ENCODE assay signal across 8 cellular contexts in the genomic region with DNA sequence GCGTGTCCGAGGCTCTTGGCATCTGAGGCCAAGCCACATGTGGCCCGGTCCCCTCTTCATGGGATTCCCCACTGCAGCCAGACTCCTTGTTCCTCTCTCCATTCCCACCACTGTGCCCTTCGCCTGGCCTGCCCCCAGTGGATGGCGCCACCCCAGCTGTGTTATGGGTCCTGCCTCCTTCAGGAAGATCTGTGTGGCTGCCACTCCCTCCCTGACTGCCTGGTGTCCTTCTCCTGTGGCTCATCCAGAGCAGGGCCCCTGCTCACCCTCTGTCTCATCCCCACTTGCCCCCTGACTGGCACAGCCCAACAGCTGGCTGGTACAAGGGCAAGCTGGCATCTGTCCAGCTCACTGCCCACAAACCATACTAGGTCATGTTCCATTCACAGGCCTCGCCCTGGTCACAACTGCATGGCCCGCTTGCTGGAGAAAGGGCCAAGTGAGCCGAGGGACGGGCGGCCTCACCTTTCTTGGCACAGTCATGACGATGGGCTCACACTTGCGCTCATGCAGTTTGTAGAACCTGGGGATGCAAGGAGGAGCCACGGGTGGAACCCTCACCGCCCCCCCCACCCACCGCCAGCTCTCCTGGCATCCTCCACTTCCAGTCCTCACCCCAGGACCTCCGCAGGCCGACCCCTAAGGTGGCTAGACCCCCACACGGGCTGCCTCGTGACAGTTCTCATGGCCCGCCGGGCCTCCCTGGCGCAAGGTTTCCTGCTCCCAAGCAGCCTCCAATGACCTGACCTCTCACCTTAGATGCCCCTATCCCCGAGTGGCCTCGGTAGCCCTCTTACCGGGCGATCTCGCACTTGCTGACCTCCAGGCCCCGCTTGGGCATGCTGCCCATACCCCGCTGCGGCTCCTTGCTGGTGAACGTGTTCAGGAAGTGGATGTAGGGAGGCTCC. TPM values are rescaled to one million over a fixed set of nuclear protein-coding genes. Genes with fewer than 3 reads are reported as not detected.
A peak's percentile ranks its signal among the peaks of the same experiment; 100 is the strongest.
DNase-seq lines count a peak whose midpoint lies in the region; ATAC-seq and TF ChIP-seq lines count a peak whose summit lies in the region.

No MANE protein-coding gene starts in this region.

- CTCF ChIA-PET in activated CD8-positive, alpha-beta T cell treated with anti-CD3 and anti-CD28 coated beads for 36 hours (lab: Charles Lee), result interaction anchor here (0.7 to 1.9 kb wide), 9 partner anchors 10 to 69 kb away, joined by 3 to 8 read pairs (median 4); partner anchors contain the start of gene RAD9A
- CTCF ChIA-PET in HEK293T (lab: Yijun Ruan, JAX), result no interaction called here

- peak overlapping the region; percentile 87 for H3K4me3 Mint-ChIP-seq in activated CD8-positive, alpha-beta T cell treated with anti-CD3 and anti-CD28 coated beads for 36 hours

- peaks cover 50% of the 10 kb centered on the region for H3K36me3 Mint-ChIP-seq in activated CD8-positive, alpha-beta T cell treated with anti-CD3 and anti-CD28 coated beads for 36 hours (ENCODE audit: low read depth)

- H3K27ac ChIP-seq in left ventricle myocardium inferior (replicated peaks) (peak overlapping the region; percentile 57), substantia nigra (ENCODE audit: low read depth, low read length, poor library complexity, severe bottlenecking) (peak overlapping the region; percentile 66)

- H3K4me1 Mint-ChIP-seq in activated CD8-positive, alpha-beta T cell treated with anti-CD3 and anti-CD28 coated beads for 36 hours (ENCODE audit: low read depth), result peaks cover 49% of the 10 kb centered on the region

- H3K27ac Mint-ChIP-seq in activated CD8-positive, alpha-beta T cell treated with anti-CD3 and anti-CD28 coated beads for 36 hours, result peak overlapping the region; percentile 86

- H3K9me3 Mint-ChIP-seq in activated CD8-positive, alpha-beta T cell treated with anti-CD3 and anti-CD28 coated beads for 36 hours, result no peaks in the 10 kb centered on the region

- H3K27me3 ChIP-seq in left ventricle myocardium inferior (ENCODE audit: low read depth), result no peaks in the 10 kb centered on the region

- H3K27me3 Mint-ChIP-seq in activated CD8-positive, alpha-beta T cell treated with anti-CD3 and anti-CD28 coated beads for 36 hours, result no peaks in the 10 kb centered on the region

- POLR2A ChIA-PET in activated CD8-positive, alpha-beta T cell treated with anti-CD3 and anti-CD28 coated beads for 36 hours (lab: Charles Lee), result interaction anchor here (0.8 to 10.8 kb wide), 13 partner anchors 8 to 48 kb away, joined by 3 to 178 read pairs (median 8); partner anchors contain the start of genes AIP, CABP4, PPP1CA and RPS6KB2
- POLR2A ChIA-PET in HEK293T (lab: Yijun Ruan, JAX), result interaction anchor here (0.7 to 4.0 kb wide), 6 partner anchors 10 to 48 kb away, joined by 3 to 14 read pairs (median 3); partner anchors contain the start of genes AIP, PPP1CA, RAD9A and TMEM134

- H3K4me1 ChIP-seq in left ventricle myocardium inferior, result peaks cover 71% of the 10 kb centered on the region

- peaks cover 44% of the 10 kb centered on the region for H3K36me3 ChIP-seq in left ventricle myocardium inferior

- DNase-seq in Caki2 (ENCODE audit: low read depth) (peak; percentile 33), HT1080 (ENCODE audit: low read depth) (peak; percentile 48), left ventricle myocardium inferior (no peak), substantia nigra (lab: John Stamatoyannopoulos, UW) (peak in 11 of 49 donors; percentile 19 to 89 (median 40)), HEK293T (ENCODE audit: extremely low spot score) (no peak)
- peak; percentile 64 for DNase-seq in activated CD8-positive, alpha-beta T cell treated with anti-CD3 and anti-CD28 coated beads for 36 hours

- peak; percentile 20 for TF ChIP-seq CTCF in activated CD8-positive, alpha-beta T cell treated with anti-CD3 and anti-CD28 coated beads for 36 hours (IDR thresholded peaks at IDR 0.05)
- TF ChIP-seq CTCF in left ventricle myocardium inferior (IDR thresholded peaks at IDR 0.05; ENCODE audit: borderline replicate concordance), result no peak

- in situ Hi-C loops in Caki2 (cut with HindIII; ENCODE audit: low pct_unique_long_range_greater_than_20kb, low sequenced_read_pairs), result no loop called here

- no peaks in the 10 kb centered on the region for H3K9me3 ChIP-seq in left ventricle myocardium inferior (replicated peaks)

- no peak overlapping the region for H3K4me3 ChIP-seq in left ventricle myocardium inferior

- ATAC-seq in activated CD8-positive, alpha-beta T cell treated with anti-CD3 and anti-CD28 coated beads for 36 hours, result no peak
- ATAC-seq in HG03196 (IDR thresholded peaks at IDR 0.05; ENCODE audit: unreplicated experiment) (no peak), HG03521 (IDR thresholded peaks at IDR 0.05; ENCODE audit: unreplicated experiment) (no peak)

- intact Hi-C loops in activated CD8-positive, alpha-beta T cell treated with anti-CD3 and anti-CD28 coated beads for 36 hours (cut with micrococcal nuclease), result loop anchor here (5.0 kb wide), 2 partner anchors 43 to 68 kb away; partner anchors contain the start of genes AIP, CDK2AP2 and PITPNM1
- intact Hi-C loops in left ventricle myocardium inferior (cut with micrococcal nuclease), result no loop called here

TF ChIP-seq in HEK293T, 16 proteins besides CTCF, POLR2A, EP300 and RAD21:
- no peak for TF ChIP-seq SP1 (IDR thresholded peaks at IDR 0.05)

RNA-seq across cellular contexts. Expression of gene PTPRCAP, which starts 2.1 kb away (rescaled TPM):
- not detected in 2 replicates for total RNA-seq in Caki2 (2014; rRNA removed; shearing (Covaris generic); ENCODE audit: low replicate concordance)
- 0.60 TPM in 1 of 2 replicates, not detected in the other for total RNA-seq in HT1080 (2014; rRNA removed; shearing (Covaris generic))
- polyA plus RNA-seq in HT1080 (2015; cell fraction: cytosol; rRNA removed), result 0.17 and 0.45 TPM in 2 replicates
- polyA plus RNA-seq in HT1080 (2015; cell fraction: nucleus; rRNA removed), result 2.1 and 3.6 TPM in 2 replicates
- 100 to 1,000 TPM; 107 to 114 TPM for total RNA-seq in activated CD8-positive, alpha-beta T cell treated with anti-CD3 and anti-CD28 coated beads for 36 hours
- total RNA-seq in left ventricle myocardium inferior, result 0.60 TPM

RNA-seq across cellular contexts. Expression of gene CORO1B, which starts 3.7 kb away (rescaled TPM):
- total RNA-seq in Caki2 (2014; rRNA removed; shearing (Covaris generic); ENCODE audit: low replicate concordance), result 128 and 140 TPM in 2 replicates
- total RNA-seq in HT1080 (2014; rRNA removed; shearing (Covaris generic)), result 113 and 151 TPM in 2 replicates
- polyA plus RNA-seq in HT1080 (2015; cell fraction: cytosol; rRNA removed), result 102 and 110 TPM in 2 replicates
- polyA plus RNA-seq in HT1080 (2015; cell fraction: nucleus; rRNA removed), result 143 and 160 TPM in 2 replicates
- 100 to 1,000 TPM; 254 to 276 TPM for total RNA-seq in activated CD8-positive, alpha-beta T cell treated with anti-CD3 and anti-CD28 coated beads for 36 hours
- total RNA-seq in left ventricle myocardium inferior, result 25.5 TPM

RNA-seq across cellular contexts. Expression of gene RPS6KB2, which starts 11.3 kb away (rescaled TPM):
- total RNA-seq in Caki2 (2014; rRNA removed; shearing (Covaris generic); ENCODE audit: low replicate concordance), result 42.9 and 46.6 TPM in 2 replicates
- 49.0 and 52.7 TPM in 2 replicates for total RNA-seq in HT1080 (2014; rRNA removed; shearing (Covaris generic))
- polyA plus RNA-seq in HT1080 (2015; cell fraction: cytosol; rRNA removed), result 41.7 and 43.3 TPM in 2 replicates
- polyA plus RNA-seq in HT1080 (2015; cell fraction: nucleus; rRNA removed), result 63.6 and 66.1 TPM in 2 replicates
- total RNA-seq in activated CD8-positive, alpha-beta T cell treated with anti-CD3 and anti-CD28 coated beads for 36 hours, result 10 to 100 TPM; 54.8 to 57.4 TPM
- 21.3 TPM for total RNA-seq in left ventricle myocardium inferior

RNA-seq across cellular contexts. Expression of gene GPR152, which starts 13.0 kb away (rescaled TPM):
- not detected in 2 replicates for total RNA-seq in Caki2 (2014; rRNA removed; shearing (Covaris generic); ENCODE audit: low replicate concordance)
- not detected in 2 replicates for total RNA-seq in HT1080 (2014; rRNA removed; shearing (Covaris generic))
- not detected in 2 replicates for polyA plus RNA-seq in HT1080 (2015; cell fraction: cytosol; rRNA removed)
- not detected in 2 replicates for polyA plus RNA-seq in HT1080 (2015; cell fraction: nucleus; rRNA removed)
- total RNA-seq in activated CD8-positive, alpha-beta T cell treated with anti-CD3 and anti-CD28 coated beads for 36 hours, result not detected
- total RNA-seq in left ventricle myocardium inferior, result not detected

RNA-seq across cellular contexts. Expression of gene CABP4, which starts 15.6 kb away (rescaled TPM):
- total RNA-seq in Caki2 (2014; rRNA removed; shearing (Covaris generic); ENCODE audit: low replicate concordance), result 1.6 and 10.8 TPM in 2 replicates
- total RNA-seq in HT1080 (2014; rRNA removed; shearing (Covaris generic)), result not detected in 2 replicates
- not detected in 2 replicates for polyA plus RNA-seq in HT1080 (2015; cell fraction: cytosol; rRNA removed)
- polyA plus RNA-seq in HT1080 (2015; cell fraction: nucleus; rRNA removed), result 0.27 TPM in 1 of 2 replicates, not detected in the other
- 1 to 10 TPM in 1 of 2 experiments, under 1 TPM in 1; 0.83 to 1.4 TPM for total RNA-seq in activated CD8-positive, alpha-beta T cell treated with anti-CD3 and anti-CD28 coated beads for 36 hours
- total RNA-seq in left ventricle myocardium inferior, result 1.4 TPM

Comparison
In these comparisons a context has a peak if more than half of its experiments do, and no peak if none do; other contexts are left out.
1. DNase-seq: peak in Caki2 (single experiment), HT1080 (single experiment) and activated CD8-positive, alpha-beta T cell treated with anti-CD3 and anti-CD28 coated beads for 36 hours (single experiment); none in left ventricle myocardium inferior (single experiment) and HEK293T (single experiment).
2. RNA of gene PTPRCAP, which starts 2.1 kb away (total RNA-seq): 107 to 114 TPM in activated CD8-positive, alpha-beta T cell treated with anti-CD3 and anti-CD28 coated beads for 36 hours; 0.60 TPM in left ventricle myocardium inferior (single experiment), 0.60 TPM in HT1080 and not detected in Caki2; every median in the first group is over 10 times any median in the second.